In genomic region chr11:103659138-103659734, GRCh38 we compare ENCODE assay signal across 11 cellular contexts.
DNase-seq lines count a peak whose midpoint lies in the region; ATAC-seq and TF ChIP-seq lines count a peak whose summit lies in the region.
"Had no signal": no experiment of that assay in that cellular context is flagged by ENCODE, and none has a peak within 500 bp of the region (broad histone marks: within the 10 kb centered on the region; RNA-seq: fewer than 3 reads in every experiment).

No MANE protein-coding gene starts in this region.

- no peak for DNase-seq in BJ (ENCODE audit: low read depth)
- peak; percentile 30 for DNase-seq in RWPE1 (ENCODE audit: low spot score)
- peak; percentile 49 for DNase-seq in iPS-NIHi7 (ENCODE audit: extremely low spot score)
- DNase-seq in colonic mucosa, result no peak
- no peak for DNase-seq in activated naive CD4-positive, alpha-beta T cell treated with anti-CD3 and anti-CD28 coated beads, Interleukin-2, amount 50 U/mL, for 16 hours
- DNase-seq in MG63, result no peak
- DNase-seq: left lung; stimulated activated CD4-positive, alpha-beta T cell treated with anti-CD3 and anti-CD28 coated beads, Interleukin-12 subunit alpha, Interleukin-12 subunit beta, amount 100 ng/mL, for 4 hours had no signal

- intact Hi-C loops in colonic mucosa (cut with DNase I), result no loop called here

- POLR2A ChIA-PET in BJ (lab: Charles Lee), result no interaction called here
- POLR2A ChIA-PET in HEK293 (lab: Yijun Ruan, JAX), result no interaction called here
- POLR2A ChIA-PET in RWPE1 (lab: Yijun Ruan, JAX; ENCODE audit: low non-redundant PET), result no interaction called here

- no peak overlapping the region for H3K4me3 ChIP-seq in BJ (ENCODE audit: low read depth, low read length)
- H3K4me3 ChIP-seq in HEK293 (ENCODE audit: low read depth, low read length), result no peak overlapping the region
- H3K4me3 ChIP-seq in colonic mucosa, result no peak overlapping the region
- H3K4me3 ChIP-seq in MG63, result no peak overlapping the region
- H3K4me3 ChIP-seq: left lung, SJSA1 had no signal

- CTCF ChIA-PET in BJ (lab: Yijun Ruan, JAX) (interaction anchor here (0.6 to 1.5 kb wide), 5 partner anchors 9 to 303 kb away, joined by 3 to 5 read pairs (median 3); no protein-coding TSS in a partner anchor), HEK293 (lab: Yijun Ruan, JAX) (interaction anchor here (0.6 to 0.9 kb wide), 6 partner anchors 10 to 696 kb away, joined by 3 to 5 read pairs (median 3); partner anchors contain the start of gene DYNC2H1), RWPE1 (lab: Yijun Ruan, JAX) (no interaction called here)

- no peak for ATAC-seq in GM18870 (IDR thresholded peaks at IDR 0.05; ENCODE audit: unreplicated experiment)
- ATAC-seq: left lung had no signal

- no peaks in the 10 kb centered on the region for H3K9me3 ChIP-seq in HEK293 (ENCODE audit: control insufficient read depth, insufficient read depth, low read depth, low read length)
- H3K9me3 ChIP-seq in colonic mucosa, result no peaks in the 10 kb centered on the region
- no peaks in the 10 kb centered on the region for H3K9me3 ChIP-seq in MG63
- H3K9me3 ChIP-seq: left lung, SJSA1 had no signal

- H3K36me3 ChIP-seq in BJ (ENCODE audit: control insufficient read depth, insufficient read depth, low read length) (no peaks in the 10 kb centered on the region), HEK293 (ENCODE audit: control insufficient read depth in 2 of 2, insufficient read depth in 1 of 2, low read length in 2 of 2) (no peaks in the 10 kb centered on the region), colonic mucosa (no peaks in the 10 kb centered on the region), MG63 (no peaks in the 10 kb centered on the region)
- H3K36me3 ChIP-seq: left lung, SJSA1 had no signal

- no peaks in the 10 kb centered on the region for H3K4me1 ChIP-seq in HEK293 (ENCODE audit: control insufficient read depth, insufficient read depth, low read length)
- no peaks in the 10 kb centered on the region for H3K4me1 ChIP-seq in colonic mucosa
- H3K4me1 ChIP-seq: left lung had no signal

- TF ChIP-seq CTCF in BJ (IDR thresholded peaks at IDR 0.05; ENCODE audit: insufficient read depth, low read depth, low read length) (peak; percentile 37; the same call in 1 of the 2 replicates), HEK293 (tag by site-specific recombination; IDR thresholded peaks at IDR 0.05) (no peak), RWPE1 (conservative IDR thresholded peaks at IDR 0.05; ENCODE audit: low read depth) (no peak), colonic mucosa (IDR thresholded peaks at IDR 0.05) (no peak)

- H3K9ac ChIP-seq in colonic mucosa (ENCODE audit: low read depth in 2 of 2, low read length in 2 of 2), result no peak overlapping the region

- H3K27ac ChIP-seq in HEK293 (ENCODE audit: extremely low read depth, low read depth, low read length) (no peak overlapping the region), RWPE1 (no peak overlapping the region), colonic mucosa (no peak overlapping the region)
- H3K27ac ChIP-seq: left lung, SJSA1 had no signal

- H3K27me3 ChIP-seq in BJ (ENCODE audit: control insufficient read depth, insufficient read depth, low read length), result no peaks in the 10 kb centered on the region
- H3K27me3 ChIP-seq in colonic mucosa, result no peaks in the 10 kb centered on the region
- H3K27me3 ChIP-seq in MG63, result no peaks in the 10 kb centered on the region
- H3K27me3 ChIP-seq: left lung, SJSA1 had no signal

TF ChIP-seq in HEK293, 187 proteins besides CTCF, POLR2A, EP300 and RAD21:
- TF ChIP-seq ZFP69B (tag by site-specific recombination; IDR thresholded peaks at IDR 0.05) (no peak), SALL2 (tag by site-specific recombination; IDR thresholded peaks at IDR 0.05; ENCODE audit: borderline replicate concordance) (no peak), KLF10 (tag by site-specific recombination; IDR thresholded peaks at IDR 0.05) (no peak), ZNF785 (tag by site-specific recombination; IDR thresholded peaks at IDR 0.05) (no peak), ZNF112 (tag by site-specific recombination; IDR thresholded peaks at IDR 0.05) (no peak), OVOL3 (tag by site-specific recombination; IDR thresholded peaks at IDR 0.05) (no peak)
- TF ChIP-seq, protein P1, sequence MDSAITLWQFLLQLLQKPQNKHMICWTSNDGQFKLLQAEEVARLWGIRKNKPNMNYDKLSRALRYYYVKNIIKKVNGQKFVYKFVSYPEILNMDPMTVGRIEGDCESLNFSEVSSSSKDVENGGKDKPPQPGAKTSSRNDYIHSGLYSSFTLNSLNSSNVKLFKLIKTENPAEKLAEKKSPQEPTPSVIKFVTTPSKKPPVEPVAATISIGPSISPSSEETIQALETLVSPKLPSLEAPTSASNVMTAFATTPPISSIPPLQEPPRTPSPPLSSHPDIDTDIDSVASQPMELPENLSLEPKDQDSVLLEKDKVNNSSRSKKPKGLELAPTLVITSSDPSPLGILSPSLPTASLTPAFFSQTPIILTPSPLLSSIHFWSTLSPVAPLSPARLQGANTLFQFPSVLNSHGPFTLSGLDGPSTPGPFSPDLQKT (IDR thresholded peaks at IDR 0.05; ENCODE audit: borderline replicate concordance, low read depth, low read length), result no peak
- TF ChIP-seq, protein P2, sequence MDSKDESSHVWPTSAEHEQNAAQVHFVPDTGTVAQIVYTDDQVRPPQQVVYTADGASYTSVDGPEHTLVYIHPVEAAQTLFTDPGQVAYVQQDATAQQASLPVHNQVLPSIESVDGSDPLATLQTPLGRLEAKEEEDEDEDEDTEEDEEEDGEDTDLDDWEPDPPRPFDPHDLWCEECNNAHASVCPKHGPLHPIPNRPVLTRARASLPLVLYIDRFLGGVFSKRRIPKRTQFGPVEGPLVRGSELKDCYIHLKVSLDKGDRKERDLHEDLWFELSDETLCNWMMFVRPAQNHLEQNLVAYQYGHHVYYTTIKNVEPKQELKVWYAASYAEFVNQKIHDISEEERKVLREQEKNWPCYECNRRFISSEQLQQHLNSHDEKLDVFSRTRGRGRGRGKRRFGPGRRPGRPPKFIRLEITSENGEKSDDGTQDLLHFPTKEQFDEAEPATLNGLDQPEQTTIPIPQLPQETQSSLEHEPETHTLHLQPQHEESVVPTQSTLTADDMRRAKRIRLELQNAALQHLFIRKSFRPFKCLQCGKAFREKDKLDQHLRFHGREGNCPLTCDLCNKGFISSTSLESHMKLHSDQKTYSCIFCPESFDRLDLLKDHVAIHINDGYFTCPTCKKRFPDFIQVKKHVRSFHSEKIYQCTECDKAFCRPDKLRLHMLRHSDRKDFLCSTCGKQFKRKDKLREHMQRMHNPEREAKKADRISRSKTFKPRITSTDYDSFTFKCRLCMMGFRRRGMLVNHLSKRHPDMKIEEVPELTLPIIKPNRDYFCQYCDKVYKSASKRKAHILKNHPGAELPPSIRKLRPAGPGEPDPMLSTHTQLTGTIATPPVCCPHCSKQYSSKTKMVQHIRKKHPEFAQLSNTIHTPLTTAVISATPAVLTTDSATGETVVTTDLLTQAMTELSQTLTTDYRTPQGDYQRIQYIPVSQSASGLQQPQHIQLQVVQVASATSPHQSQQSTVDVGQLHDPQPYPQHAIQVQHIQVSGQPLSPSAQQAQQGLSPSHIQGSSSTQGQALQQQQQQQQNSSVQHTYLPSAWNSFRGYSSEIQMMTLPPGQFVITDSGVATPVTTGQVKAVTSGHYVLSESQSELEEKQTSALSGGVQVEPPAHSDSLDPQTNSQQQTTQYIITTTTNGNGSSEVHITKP (tag by site-specific recombination; IDR thresholded peaks at IDR 0.05), result peak; percentile 27; the same call in 1 of the 2 replicates
TF ChIP-seq in HEK293: peak in this region for 1.

Comparison
In these comparisons a context has a peak if more than half of its experiments do, and no peak if none do; other contexts are left out.
1. DNase-seq: peak in RWPE1 (single experiment) and iPS-NIHi7 (single experiment); none in BJ (single experiment), colonic mucosa (single experiment), activated naive CD4-positive, alpha-beta T cell treated with anti-CD3 and anti-CD28 coated beads, Interleukin-2, amount 50 U/mL, for 16 hours (single experiment) and MG63 (single experiment).